In the genomic region with DNA sequence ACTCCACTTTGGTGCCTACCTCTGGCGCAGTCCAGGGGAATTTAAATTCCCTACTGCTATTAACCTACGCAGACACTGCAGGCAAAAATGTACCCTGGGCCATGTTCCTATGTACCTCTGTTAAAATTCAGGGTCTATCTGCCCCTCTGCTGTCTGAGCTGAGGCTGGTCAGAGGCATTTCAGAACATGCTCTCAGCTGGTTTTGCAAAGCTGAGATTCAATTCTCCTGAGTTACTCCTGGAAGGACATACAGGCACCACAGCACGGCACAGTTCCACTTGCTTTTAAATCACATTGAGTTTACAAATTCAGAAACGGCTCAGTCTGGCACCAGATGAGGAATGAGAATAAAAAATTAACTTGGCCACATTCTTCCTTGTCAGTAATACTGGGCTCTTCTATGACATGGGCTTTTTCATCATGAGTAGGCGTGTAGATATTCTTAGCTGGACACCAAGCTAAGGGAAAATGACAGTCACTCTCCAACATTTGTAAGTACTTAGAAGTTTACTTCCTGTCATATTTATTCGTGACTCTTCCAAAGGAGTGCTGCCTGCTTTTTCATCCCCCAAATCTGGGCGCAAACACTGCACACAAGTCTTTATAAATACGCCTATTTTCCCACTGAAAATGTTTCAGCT, we compare ENCODE assay signal across 10 cellular contexts. TPM values are rescaled to one million over a fixed set of nuclear protein-coding genes. Genes with fewer than 3 reads are reported as not detected.
A peak's percentile ranks its signal among the peaks of the same experiment; 100 is the strongest.
DNase-seq lines count a peak whose midpoint lies in the region; ATAC-seq, FAIRE-seq and TF ChIP-seq lines count a peak whose summit lies in the region.
"Had no signal": no experiment of that assay in that cellular context is flagged by ENCODE, and none has a peak within 500 bp of the region (broad histone marks: within the 10 kb centered on the region; RNA-seq: fewer than 3 reads in every experiment).

No MANE protein-coding gene starts in this region.

- no peak overlapping the region for H3K4me3 Mint-ChIP-seq in activated CD8-positive, alpha-beta T cell treated with anti-CD3 and anti-CD28 coated beads, Interleukin-2, amount 10 ng/mL, durations not matched to agents 7 days and 5 days

- TF ChIP-seq POLR2A in HepG2 (IDR thresholded peaks at IDR 0.05; ENCODE audit: insufficient read depth in 1 of 2, low read depth in 2 of 2, low read length in 2 of 2), result no peak

- H4K20me1 ChIP-seq in HepG2 (ENCODE audit: insufficient read depth, low read length), result no peaks in the 10 kb centered on the region

- FAIRE-seq in HepG2 (lab: Jason Lieb, UNC), result peak; percentile 8

- in situ Hi-C loops in HepG2 (cut with HindIII; ENCODE audit: extremely low pct_ligation_motif_present, low pct_unique_long_range_greater_than_20kb), result no loop called here

- peak overlapping the region; percentile 91; the same call in 1 of the 2 replicates for H3K9ac ChIP-seq in HepG2 (ENCODE audit: insufficient read depth, low read depth, low read length)

- no peak overlapping the region for H3K27ac Mint-ChIP-seq in activated CD8-positive, alpha-beta T cell treated with anti-CD3 and anti-CD28 coated beads, Interleukin-2, amount 10 ng/mL, durations not matched to agents 7 days and 5 days

- intact Hi-C loops in HepG2 (cut with micrococcal nuclease; ENCODE audit: unreplicated experiment), result loop anchor here (2.0 kb wide), 1 partner anchor 113 kb away; the partner anchor contains the start of genes ARV1 and TTC13

- BruUV-seq in HepG2 (replicated peaks; lab: Mats Ljungman, UMichigan), result no TSS peak

- no peak overlapping the region for H3K27ac ChIP-seq in HepG2 (ENCODE audit: extremely low read length, insufficient read depth, low read length)
- H3K27ac ChIP-seq in substantia nigra (ENCODE audit: low read depth, low read length, poor library complexity, severe bottlenecking), result peak overlapping the region; percentile 94
- H3K27ac ChIP-seq: HL-60, neutrophil had no signal

- ATAC-seq in HepG2 (no peak), HG03097 (IDR thresholded peaks at IDR 0.05; ENCODE audit: low FRiP score, unreplicated experiment) (no peak), HG03139 (IDR thresholded peaks at IDR 0.05; ENCODE audit: unreplicated experiment) (no peak)
- ATAC-seq in activated CD8-positive, alpha-beta T cell treated with anti-CD3 and anti-CD28 coated beads, Interleukin-2, amount 10 ng/mL, durations not matched to agents 7 days and 5 days, result no peak

- TF ChIP-seq CTCF in HFF-Myc (IDR thresholded peaks at IDR 0.05; ENCODE audit: low read depth, low read length, missing control alignments), result no peak
- no peak for TF ChIP-seq CTCF in cardiac fibroblast (IDR thresholded peaks at IDR 0.05; ENCODE audit: low read depth, low read length)
- TF ChIP-seq CTCF in HepG2 (CRISPR knock-in tag; IDR thresholded peaks at IDR 0.05), result no peak

- peaks cover 19% of the 10 kb centered on the region for H3K4me1 Mint-ChIP-seq in activated CD8-positive, alpha-beta T cell treated with anti-CD3 and anti-CD28 coated beads, Interleukin-2, amount 10 ng/mL, durations not matched to agents 7 days and 5 days (ENCODE audit: low read depth)

- H3K4me2 ChIP-seq in HepG2 (ENCODE audit: low read depth, low read length), result peak overlapping the region; percentile 95

- CTCF ChIA-PET in HepG2 (lab: Yijun Ruan, JAX; ENCODE audit: low intra/inter-chr PET ratio, low total read pairs), result no interaction called here
- CTCF ChIA-PET in activated CD8-positive, alpha-beta T cell treated with anti-CD3 and anti-CD28 coated beads, Interleukin-2, amount 10 ng/mL, durations not matched to agents 7 days and 5 days (lab: Charles Lee), result interaction anchor here (1.7 kb wide), 1 partner anchor 223 kb away, joined by 5 read pairs; no protein-coding TSS in a partner anchor

- DNase-seq in HFF-Myc (ENCODE audit: extremely low read depth, low read depth), result no peak
- DNase-seq in cardiac fibroblast (ENCODE audit: low read depth in 2 of 2), result peak; percentile 55
- DNase-seq in HepG2 (ENCODE audit: low spot score), result no peak
- DNase-seq in substantia nigra (lab: John Stamatoyannopoulos, UW), result peak in 6 of 49 donors; percentile 27 to 65 (median 47)
- no peak for DNase-seq in activated CD8-positive, alpha-beta T cell treated with anti-CD3 and anti-CD28 coated beads, Interleukin-2, amount 10 ng/mL, durations not matched to agents 7 days and 5 days
- DNase-seq in stimulated activated CD4-positive, alpha-beta T cell treated with anti-CD3 and anti-CD28 coated beads, Interleukin-2, amount 100 ng/mL, for 48 hours, result no peak

- H3K36me3 ChIP-seq in HepG2 (replicated peaks in 1 of 2; ENCODE audit: control insufficient read depth in 1 of 2, insufficient read depth in 2 of 2, low read length in 2 of 2), result peaks cover 0 to 2% of the 10 kb centered on the region in 2 experiments; a peak in 3 of 5 replicates
- H3K36me3 ChIP-seq: neutrophil had no signal

- no peaks in the 10 kb centered on the region for H3K9me3 Mint-ChIP-seq in activated CD8-positive, alpha-beta T cell treated with anti-CD3 and anti-CD28 coated beads, Interleukin-2, amount 10 ng/mL, durations not matched to agents 7 days and 5 days (ENCODE audit: insufficient read depth)

- peaks cover 20% of the 10 kb centered on the region for H3K79me2 ChIP-seq in HepG2 (ENCODE audit: insufficient read depth, low read length)

- TF ChIP-seq RAD21 in HepG2 (CRISPR knock-in tag; IDR thresholded peaks at IDR 0.05), result no peak

- no peak overlapping the region for H2AFZ ChIP-seq in HepG2 (ENCODE audit: low read length)

- H3K4me1 ChIP-seq in HepG2 (ENCODE audit: insufficient read depth, low read length), result peaks cover 62% of the 10 kb centered on the region

- peaks cover 33% of the 10 kb centered on the region for H3K27me3 Mint-ChIP-seq in activated CD8-positive, alpha-beta T cell treated with anti-CD3 and anti-CD28 coated beads, Interleukin-2, amount 10 ng/mL, durations not matched to agents 7 days and 5 days (ENCODE audit: low read depth)

- no peaks in the 10 kb centered on the region for H3K9me3 ChIP-seq in HepG2 (ENCODE audit: low read length)
- H3K9me3 ChIP-seq: neutrophil had no signal

- POLR2A ChIA-PET in HepG2 (lab: Yijun Ruan, JAX), result no interaction called here
- POLR2A ChIA-PET in activated CD8-positive, alpha-beta T cell treated with anti-CD3 and anti-CD28 coated beads, Interleukin-2, amount 10 ng/mL, durations not matched to agents 7 days and 5 days (lab: Charles Lee), result no interaction called here

- TF ChIP-seq EP300 in HepG2 (IDR thresholded peaks at IDR 0.05; ENCODE audit: low read depth in 2 of 2, low read length in 2 of 2), result no peak
- TF ChIP-seq EP300 in HepG2 (CRISPR knock-in tag; IDR thresholded peaks at IDR 0.05; ENCODE audit: borderline replicate concordance), result no peak

- H3K4me3 ChIP-seq in HFF-Myc (replicated peaks; ENCODE audit: low read depth, low read length) (peak overlapping the region; percentile 66), cardiac fibroblast (replicated peaks in 1 of 2; ENCODE audit: low read depth in 2 of 2, low read length in 2 of 2) (peak overlapping the region; percentile 74 to 81), HepG2 (replicated peaks in 1 of 3; ENCODE audit: insufficient read depth in 1 of 3, low read depth in 2 of 3, low read length in 3 of 3) (peak overlapping the region in 1 of 3 experiments; percentile 87; a peak in 1 of 6 replicates)

- H3K27me3 ChIP-seq in HepG2 (ENCODE audit: control insufficient read depth in 1 of 2, insufficient read depth in 2 of 2, low read length in 2 of 2), result no peaks in the 10 kb centered on the region

- WGBS in HepG2 (ENCODE audit: low lambda C conversion rate), result 89% methylated on average over 8 of the region's 8 CpGs

- no peaks in the 10 kb centered on the region for H3K36me3 Mint-ChIP-seq in activated CD8-positive, alpha-beta T cell treated with anti-CD3 and anti-CD28 coated beads, Interleukin-2, amount 10 ng/mL, durations not matched to agents 7 days and 5 days (ENCODE audit: low read depth)

TF ChIP-seq in HepG2, 621 proteins besides CTCF, POLR2A, EP300 and RAD21 (continues in another document):
- TF ChIP-seq MAFK (conservative IDR thresholded peaks at IDR 0.05 in 1 of 2, IDR thresholded peaks at IDR 0.05 in 1 of 2; ENCODE audit: low read length in 2 of 2), result no peak

RNA-seq across cellular contexts. Expression of gene C1orf198, which starts 2.0 kb away (rescaled TPM):
- total RNA-seq in HepG2 (2016; rRNA removed; fragmentation: Illumina TruSeq; extraction: Trizol), result 13.4 and 16.0 TPM in 2 replicates
- 1.5 and 2.5 TPM in 2 replicates for total RNA-seq in HepG2 (2016; cell fraction: cytosol; rRNA removed; fragmentation: Illumina TruSeq; extraction: Trizol; ENCODE audit: low read depth)
- 13.4 and 14.5 TPM in 2 replicates for total RNA-seq in HepG2 (2016; cell fraction: insoluble cytoplasmic fraction; rRNA removed; fragmentation: Illumina TruSeq; extraction: Trizol)
- total RNA-seq in HepG2 (2016; cell fraction: membrane; rRNA removed; fragmentation: Illumina TruSeq; extraction: Trizol), result 8.6 and 8.8 TPM in 2 replicates
- total RNA-seq in HepG2 (2016; cell fraction: nucleus; rRNA removed; fragmentation: Illumina TruSeq; extraction: Trizol), result 8.3 and 9.9 TPM in 2 replicates
- 12.7 and 13.7 TPM in 2 replicates for polyA plus RNA-seq in HepG2 (2011; rRNA removed)
- polyA plus RNA-seq in HepG2 (2011; cell fraction: cytosol; rRNA removed), result 11.3 and 13.6 TPM in 2 replicates
- 16.2 and 18.1 TPM in 2 replicates for polyA plus RNA-seq in HepG2 (2011; cell fraction: nucleus; rRNA removed)
- 8.9 and 9.1 TPM in 2 replicates for polyA plus RNA-seq in HepG2 (2012)
- 1.5 and 1.6 TPM in 2 replicates for polyA plus RNA-seq in HepG2 (2016; cell fraction: cytosol; fragmentation: Illumina TruSeq; extraction: Trizol; ENCODE audit: low read depth)
- 19.1 and 21.4 TPM in 2 replicates for polyA plus RNA-seq in HepG2 (2016; cell fraction: insoluble cytoplasmic fraction; fragmentation: Illumina TruSeq; extraction: Trizol; ENCODE audit: low read depth)
- 6.0 and 6.2 TPM in 2 replicates for polyA plus RNA-seq in HepG2 (2016; cell fraction: membrane; fragmentation: Illumina TruSeq; extraction: Trizol; ENCODE audit: low read depth)
- 16.8 and 17.0 TPM in 2 replicates for polyA plus RNA-seq in HepG2 (2016; cell fraction: nucleus; fragmentation: Illumina TruSeq; extraction: Trizol; ENCODE audit: insufficient read depth, low read depth)
- 15.9 and 27.8 TPM in 2 replicates for polyA minus RNA-seq in HepG2 (2011; rRNA and poly(A)+ RNA removed; ENCODE audit: low replicate concordance)
- polyA minus RNA-seq in HepG2 (2011; cell fraction: cytosol; rRNA and poly(A)+ RNA removed), result 14.3 and 14.7 TPM in 2 replicates
- polyA minus RNA-seq in HepG2 (2011; cell fraction: nucleus; rRNA and poly(A)+ RNA removed), result 12.6 and 12.7 TPM in 2 replicates
- 1 to 10 TPM; 2.5 to 2.6 TPM for total RNA-seq in activated CD8-positive, alpha-beta T cell treated with anti-CD3 and anti-CD28 coated beads, Interleukin-2, amount 10 ng/mL, durations not matched to agents 7 days and 5 days

Comparison
In these comparisons a context has a peak if more than half of its experiments do, and no peak if none do; other contexts are left out.
1. DNase-seq: peak in cardiac fibroblast (2 of 2); none in HFF-Myc (single experiment), HepG2 (single experiment), activated CD8-positive, alpha-beta T cell treated with anti-CD3 and anti-CD28 coated beads, Interleukin-2, amount 10 ng/mL, durations not matched to agents 7 days and 5 days (single experiment) and stimulated activated CD4-positive, alpha-beta T cell treated with anti-CD3 and anti-CD28 coated beads, Interleukin-2, amount 100 ng/mL, for 48 hours (0 of 2).